ENCODE assay signal across 13 cellular contexts in the genomic region with DNA sequence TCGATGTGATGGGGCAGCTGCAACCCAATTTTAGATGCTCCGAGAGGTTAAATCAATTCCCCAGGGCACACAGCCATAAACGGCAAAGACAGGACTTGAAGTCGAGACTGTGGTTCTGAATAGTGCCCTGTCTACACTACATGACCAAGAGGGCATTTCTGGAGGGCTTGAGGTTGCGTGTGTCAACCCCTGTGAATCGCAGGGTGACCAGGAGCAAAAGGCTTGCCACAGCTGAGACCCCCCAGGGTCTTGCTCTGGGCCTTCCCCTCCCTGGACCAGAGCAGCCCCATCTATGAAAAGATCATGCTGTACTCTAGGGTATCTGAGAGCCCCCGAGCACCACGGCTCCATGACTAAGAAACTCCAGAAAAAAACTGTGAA. TPM values are rescaled to one million over a fixed set of nuclear protein-coding genes. Genes with fewer than 3 reads are reported as not detected.
DNase-seq lines count a peak whose midpoint lies in the region; ATAC-seq and TF ChIP-seq lines count a peak whose summit lies in the region.
"Had no signal": no experiment of that assay in that cellular context is flagged by ENCODE, and none has a peak within 500 bp of the region (broad histone marks: within the 10 kb centered on the region; RNA-seq: fewer than 3 reads in every experiment).

No MANE protein-coding gene starts in this region.

- DNase-seq in activated CD4-positive, CD25-positive, alpha-beta regulatory T cell treated with anti-CD3 and anti-CD28 coated beads, Interleukin-2, amount 50 U/mL, for 72 hours, result no peak
- DNase-seq in CD8-positive, alpha-beta T cell, result no peak
- DNase-seq in PC-9 (no peak), myocyte (ENCODE audit: low read depth) (peak; percentile 27), NK-92 (lab: John Stamatoyannopoulos, UW; ENCODE audit: unreplicated experiment) (no peak), DMS53 treated with DMSO at 0.1 percent for 48 hours (lab: John Stamatoyannopoulos, UW; ENCODE audit: unreplicated experiment) (no peak)
- DNase-seq: NCI-H1436 treated with DMSO at 0.1 percent for 48 hours, SIG-M5 had no signal

- H3K9me3 ChIP-seq in CD8-positive, alpha-beta T cell (ENCODE audit: low read length), result no peaks in the 10 kb centered on the region
- no peaks in the 10 kb centered on the region for H3K9me3 ChIP-seq in PC-9 (ENCODE audit: insufficient read depth, low read depth)

- H3K27ac Mint-ChIP-seq in CD8-positive, alpha-beta T cell, result peak overlapping the region; percentile 71
- H3K27ac Mint-ChIP-seq: GM23338, type B pancreatic cell had no signal

- H3K27me3 Mint-ChIP-seq in CD8-positive, alpha-beta T cell (ENCODE audit: low read depth), result no peaks in the 10 kb centered on the region

- peak; percentile 10 to 14 for ATAC-seq in activated CD4-positive, CD25-positive, alpha-beta regulatory T cell treated with anti-CD3 and anti-CD28 coated beads, Interleukin-2, amount 50 U/mL, for 24 hours
- ATAC-seq in CD8-positive, alpha-beta T cell, result peak; percentile 16
- ATAC-seq in GM19351 (IDR thresholded peaks at IDR 0.05; ENCODE audit: unreplicated experiment), result no peak

- no peaks in the 10 kb centered on the region for H3K79me2 ChIP-seq in PC-9 (ENCODE audit: low read depth)

- TF ChIP-seq CTCF in CD8-positive, alpha-beta T cell (IDR thresholded peaks at IDR 0.05), result no peak
- TF ChIP-seq CTCF in PC-9 (conservative IDR thresholded peaks at IDR 0.05), result no peak

- H2AFZ ChIP-seq in PC-9, result no peak overlapping the region

- H3K4me2 ChIP-seq in PC-9, result peak overlapping the region; percentile 34; the same call in 1 of the 2 replicates
- H3K4me2 ChIP-seq: GM23338 had no signal

- peaks cover 26% of the 10 kb centered on the region for H3K4me1 ChIP-seq in CD8-positive, alpha-beta T cell (ENCODE audit: insufficient read depth, low read length)
- H3K4me1 ChIP-seq in PC-9 (replicated peaks; ENCODE audit: insufficient read depth), result peaks cover 2% of the 10 kb centered on the region

- intact Hi-C loops in CD8-positive, alpha-beta T cell (cut with DNase I, micrococcal nuclease), result loop anchor here (1.0 to 2.0 kb wide), 4 partner anchors 27 to 169 kb away; a partner anchor contains a TSS
- intact Hi-C loops in PC-9 (cut with micrococcal nuclease; ENCODE audit: unreplicated experiment), result loop anchor here (1.0 kb wide), 1 partner anchor 55 kb away; no protein-coding TSS in a partner anchor

- no peaks in the 10 kb centered on the region for H3K36me3 ChIP-seq in CD8-positive, alpha-beta T cell (ENCODE audit: insufficient read depth, low read length)
- H3K36me3 ChIP-seq in PC-9 (ENCODE audit: low read depth), result no peaks in the 10 kb centered on the region

- CTCF ChIA-PET in CD8-positive, alpha-beta T cell (lab: Charles Lee), result interaction anchor here (0.7 to 5.3 kb wide), 25 partner anchors 11 to 200 kb away, joined by 3 to 98 read pairs (median 5); no protein-coding TSS in a partner anchor
- CTCF ChIA-PET in PC-9 (lab: Charles Lee), result interaction anchor here (0.7 to 1.0 kb wide), 2 partner anchors 24 to 54 kb away, joined by 3 read pairs; no protein-coding TSS in a partner anchor

- no peaks in the 10 kb centered on the region for H3K27me3 ChIP-seq in CD8-positive, alpha-beta T cell (ENCODE audit: insufficient read depth, low read length)
- H3K27me3 ChIP-seq in PC-9 (ENCODE audit: insufficient read depth, low read depth), result no peaks in the 10 kb centered on the region; the same call in 1 of the 2 replicates

- no TSS peak for BruUV-seq in PC-9 (replicated peaks; lab: Mats Ljungman, UMichigan)

- peaks cover 3% of the 10 kb centered on the region; the same call in 1 of the 2 replicates for H3F3A ChIP-seq in PC-9 (ENCODE audit: insufficient read depth, low read depth)

- no peaks in the 10 kb centered on the region for H3K36me3 Mint-ChIP-seq in CD8-positive, alpha-beta T cell
- H3K36me3 Mint-ChIP-seq: type B pancreatic cell had no signal

- H3K9me2 ChIP-seq in PC-9 (ENCODE audit: insufficient read depth), result no peaks in the 10 kb centered on the region

- no peaks in the 10 kb centered on the region for H4K20me1 ChIP-seq in PC-9 (ENCODE audit: insufficient read depth)

- POLR2A ChIA-PET in CD8-positive, alpha-beta T cell (lab: Charles Lee), result interaction anchor here (1.0 to 1.3 kb wide), 4 partner anchors 22 to 127 kb away, joined by 3 to 4 read pairs (median 4); a partner anchor contains a TSS
- POLR2A ChIA-PET in PC-9 (lab: Charles Lee; ENCODE audit: unreplicated experiment), result no interaction called here

- H3K4me3 ChIP-seq in CD8-positive, alpha-beta T cell (ENCODE audit: low read depth, low read length), result peak overlapping the region; percentile 10
- no peak overlapping the region for H3K4me3 ChIP-seq in PC-9
- H3K4me3 ChIP-seq: GM23338 had no signal

- no peak overlapping the region for H3K27ac ChIP-seq in CD8-positive, alpha-beta T cell (ENCODE audit: low read depth, low read length)
- H3K27ac ChIP-seq in PC-9, result no peak overlapping the region

- peaks cover 53% of the 10 kb centered on the region for H3K4me1 Mint-ChIP-seq in CD8-positive, alpha-beta T cell (ENCODE audit: low read depth)

- peaks cover 2% of the 10 kb centered on the region for H3K9me3 Mint-ChIP-seq in CD8-positive, alpha-beta T cell
- H3K9me3 Mint-ChIP-seq: GM23338 had no signal

- H3K4me3 Mint-ChIP-seq in CD8-positive, alpha-beta T cell, result no peak overlapping the region
- H3K4me3 Mint-ChIP-seq: GM23338, type B pancreatic cell had no signal

RNA-seq across cellular contexts. Expression of a gene that starts 26.8 kb away (rescaled TPM):
- total RNA-seq in CD8-positive, alpha-beta T cell, result 1 to 10 TPM in 1 of 2 experiments, under 1 TPM in 1; 0.92 to 1.0 TPM
- total RNA-seq in PC-9 (2021), result 15.4 and 23.9 TPM in 2 replicates
- 2.6 TPM in 1 of 2 replicates, not detected in the other for total RNA-seq in myocyte
- 0.35 TPM for polyA plus RNA-seq in myocyte (2012)
- total RNA-seq: LHCN-M2 had no signal
